In the genomic region with DNA sequence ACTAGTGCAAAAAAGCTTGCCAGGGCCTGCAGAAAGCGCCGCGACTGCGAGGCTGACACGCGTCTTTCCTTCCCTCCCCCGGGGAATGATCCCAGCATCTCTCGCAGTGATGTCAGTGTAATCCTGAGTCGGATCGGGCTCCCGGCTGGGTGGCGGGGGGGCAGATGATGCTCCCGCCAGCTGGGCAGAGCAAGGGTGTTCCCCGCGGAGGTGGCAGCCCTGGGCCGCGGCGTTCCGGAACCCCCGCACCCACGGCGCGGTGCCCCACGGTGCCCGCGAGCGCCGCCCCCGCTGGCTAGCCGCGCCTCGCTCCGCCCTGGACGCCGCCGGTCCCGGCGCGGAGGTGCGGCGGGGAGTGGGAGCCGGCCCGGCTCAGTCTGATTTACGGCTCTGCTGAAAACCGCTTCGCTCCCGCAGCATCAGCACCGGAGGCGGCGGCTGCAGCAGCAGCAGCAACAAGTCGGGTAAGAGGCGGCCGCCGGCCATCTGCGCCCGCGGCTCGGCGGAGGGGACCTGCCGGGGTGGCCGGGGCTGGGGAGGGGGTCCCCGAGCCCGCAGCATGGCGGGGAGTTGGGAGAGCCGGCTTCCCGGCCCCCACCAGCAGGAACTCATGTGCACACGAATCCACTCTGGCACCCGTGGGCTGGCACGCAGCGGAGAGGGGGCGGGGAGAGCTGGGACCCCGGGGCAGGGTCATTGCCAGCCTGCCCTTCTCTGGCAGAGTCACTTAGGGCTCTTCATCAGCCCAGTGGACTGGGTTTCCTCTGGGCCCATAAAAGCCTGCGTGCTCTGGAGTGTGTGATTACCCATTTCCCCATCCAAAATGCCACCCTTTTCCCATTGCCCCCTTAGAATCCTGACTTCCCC, we compare ENCODE assay signal across 8 cellular contexts. TPM values are rescaled to one million over a fixed set of nuclear protein-coding genes. Genes with fewer than 3 reads are reported as not detected.
DNase-seq lines count a peak whose midpoint lies in the region; TF ChIP-seq lines count a peak whose summit lies in the region.

A gene with protein sequence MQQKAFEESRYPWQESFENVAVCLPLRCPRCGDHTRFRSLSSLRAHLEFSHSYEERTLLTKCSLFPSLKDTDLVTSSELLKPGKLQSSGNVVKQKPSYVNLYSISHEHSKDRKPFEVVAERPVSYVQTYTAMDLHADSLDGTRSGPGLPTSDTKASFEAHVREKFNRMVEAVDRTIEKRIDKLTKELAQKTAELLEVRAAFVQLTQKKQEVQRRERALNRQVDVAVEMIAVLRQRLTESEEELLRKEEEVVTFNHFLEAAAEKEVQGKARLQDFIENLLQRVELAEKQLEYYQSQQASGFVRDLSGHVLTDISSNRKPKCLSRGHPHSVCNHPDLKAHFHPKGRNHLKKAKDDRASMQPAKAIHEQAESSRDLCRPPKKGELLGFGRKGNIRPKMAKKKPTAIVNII (plus strand): TSS at position 375 of the 867 bp plus-strand sequence. CDS start 1,825 bp downstream, outside the sequence.

- H3K4me3 ChIP-seq in OCI-LY1 (ENCODE audit: low read depth, low read length, poor library complexity, severe bottlenecking) (peak within 1 kb of the TSS; percentile 40), osteoblast (ENCODE audit: insufficient read depth, low read length) (peak within 1 kb of the TSS; percentile 77), uterus (peak within 1 kb of the TSS; percentile 12 to 40)

- H3K4me1 ChIP-seq in OCI-LY1 (ENCODE audit: insufficient read depth, low read length, severe bottlenecking), result no peaks in the 10 kb centered on the region
- H3K4me1 ChIP-seq in osteoblast (ENCODE audit: insufficient read depth, low read length), result peaks cover 8% of the 10 kb centered on the region
- no peaks in the 10 kb centered on the region for H3K4me1 ChIP-seq in uterus

- TF ChIP-seq CTCF in GM13977 (IDR thresholded peaks at IDR 0.05; ENCODE audit: extremely low read depth, insufficient read depth, missing control alignments) (no peak), OCI-LY1 (IDR thresholded peaks at IDR 0.05; ENCODE audit: low read length) (no peak), glutamatergic neuron (IDR thresholded peaks at IDR 0.05; ENCODE audit: partially characterized antibody, unreplicated experiment) (no peak), osteoblast (IDR thresholded peaks at IDR 0.05; ENCODE audit: extremely low read depth, low read depth, low read length) (no peak), uterus (IDR thresholded peaks at IDR 0.05) (no peak)

- H3K27me3 ChIP-seq in OCI-LY1 (ENCODE audit: insufficient read depth, low read length) (peaks cover 11% of the 10 kb centered on the region; the same call in 1 of the 2 replicates), osteoblast (ENCODE audit: insufficient read depth, low read length) (peaks cover 2% of the 10 kb centered on the region), uterus (no peaks in the 10 kb centered on the region)

- H3F3A ChIP-seq in OCI-LY1 (ENCODE audit: insufficient read depth, low read length), result no peaks in the 10 kb centered on the region

- H4K20me1 ChIP-seq in OCI-LY1 (ENCODE audit: insufficient read depth, low read length), result no peaks in the 10 kb centered on the region
- H4K20me1 ChIP-seq in osteoblast (ENCODE audit: insufficient read depth, low read length), result no peaks in the 10 kb centered on the region

- no peaks in the 10 kb centered on the region for H3K9me3 Mint-ChIP-seq in activated naive CD4-positive, alpha-beta T cell treated with anti-CD3 and anti-CD28 coated beads for 36 hours
- H3K9me3 Mint-ChIP-seq in glutamatergic neuron (ENCODE audit: unreplicated experiment), result peaks cover 2% of the 10 kb centered on the region

- no peaks in the 10 kb centered on the region for H3K36me3 ChIP-seq in OCI-LY1 (ENCODE audit: insufficient read depth, low read length)
- H3K36me3 ChIP-seq in osteoblast (ENCODE audit: insufficient read depth, low read length), result no peaks in the 10 kb centered on the region
- H3K36me3 ChIP-seq in uterus, result no peaks in the 10 kb centered on the region

- H3K27ac ChIP-seq in OCI-LY1 (ENCODE audit: low read depth, low read length, poor library complexity, severe bottlenecking), result no peak within 1 kb of the TSS
- H3K27ac ChIP-seq in osteoblast (ENCODE audit: low read depth, low read length), result no peak within 1 kb of the TSS
- no peak within 1 kb of the TSS for H3K27ac ChIP-seq in uterus

- H3K4me2 ChIP-seq in OCI-LY1 (ENCODE audit: low read length) (peak within 1 kb of the TSS; percentile 50), osteoblast (ENCODE audit: insufficient read depth, low read length) (peak within 1 kb of the TSS; percentile 88)

- TF ChIP-seq POLR2A in uterus (IDR thresholded peaks at IDR 0.05), result no peak

- H3K27ac Mint-ChIP-seq in activated naive CD4-positive, alpha-beta T cell treated with anti-CD3 and anti-CD28 coated beads for 36 hours, result no peak within 1 kb of the TSS
- H3K27ac Mint-ChIP-seq in glutamatergic neuron (ENCODE audit: unreplicated experiment), result peak within 1 kb of the TSS; percentile 66

- intact Hi-C loops in activated naive CD4-positive, alpha-beta T cell treated with anti-CD3 and anti-CD28 coated beads for 36 hours (cut with micrococcal nuclease), result no loop called here
- intact Hi-C loops in uterus (cut with DNase I; ENCODE audit: low total_unique reads), result no loop called here

- H3K79me2 ChIP-seq in OCI-LY1 (ENCODE audit: insufficient read depth, low read length), result no peaks in the 10 kb centered on the region
- H3K79me2 ChIP-seq in osteoblast (ENCODE audit: insufficient read depth, low read length), result no peaks in the 10 kb centered on the region

- CTCF ChIA-PET in activated naive CD4-positive, alpha-beta T cell treated with anti-CD3 and anti-CD28 coated beads for 36 hours (lab: Charles Lee), result no interaction called here

- H2AFZ ChIP-seq in OCI-LY1 (ENCODE audit: low read length) (no peak within 1 kb of the TSS), osteoblast (ENCODE audit: low read length) (peak within 1 kb of the TSS; percentile 90)

- no peaks in the 10 kb centered on the region for H3K9me3 ChIP-seq in OCI-LY1 (ENCODE audit: low read length)
- no peaks in the 10 kb centered on the region for H3K9me3 ChIP-seq in osteoblast (ENCODE audit: low read depth, low read length)
- H3K9me3 ChIP-seq in uterus, result no peaks in the 10 kb centered on the region

- no peaks in the 10 kb centered on the region for H3K36me3 Mint-ChIP-seq in activated naive CD4-positive, alpha-beta T cell treated with anti-CD3 and anti-CD28 coated beads for 36 hours (ENCODE audit: low read depth)
- H3K36me3 Mint-ChIP-seq in glutamatergic neuron (ENCODE audit: unreplicated experiment), result no peaks in the 10 kb centered on the region

- no peak within 1 kb of the TSS for H3K9ac ChIP-seq in OCI-LY1 (ENCODE audit: low read length)

- H3K4me1 Mint-ChIP-seq in activated naive CD4-positive, alpha-beta T cell treated with anti-CD3 and anti-CD28 coated beads for 36 hours (ENCODE audit: low read depth), result peaks cover 7% of the 10 kb centered on the region
- H3K4me1 Mint-ChIP-seq in glutamatergic neuron (ENCODE audit: low read depth, unreplicated experiment), result no peaks in the 10 kb centered on the region

- DNase-seq in GM13977 (ENCODE audit: low spot score), result peak; percentile 43
- peak; percentile 54 for DNase-seq in activated naive CD4-positive, alpha-beta T cell treated with anti-CD3 and anti-CD28 coated beads for 36 hours
- peak; percentile 75 for DNase-seq in glutamatergic neuron
- peak; percentile 95 for DNase-seq in osteoblast (ENCODE audit: insufficient read length, low spot score, missing footprints)
- DNase-seq in uterus, result peak in 1 of 2 donors; percentile 20
- DNase-seq in DMS153 treated with DMSO at 0.1 percent for 48 hours (lab: John Stamatoyannopoulos, UW; ENCODE audit: unreplicated experiment), result no peak
- no peak for DNase-seq in mucosa of gallbladder (ENCODE audit: low spot score)

- H3K27me3 Mint-ChIP-seq in activated naive CD4-positive, alpha-beta T cell treated with anti-CD3 and anti-CD28 coated beads for 36 hours (ENCODE audit: low read depth), result peaks cover 26% of the 10 kb centered on the region
- no peaks in the 10 kb centered on the region for H3K27me3 Mint-ChIP-seq in glutamatergic neuron (ENCODE audit: unreplicated experiment)

- no peaks in the 10 kb centered on the region for H3K9me2 ChIP-seq in OCI-LY1 (ENCODE audit: low read depth, low read length)

- in situ Hi-C loops in GM13977 (cut with MboI; ENCODE audit: low pct_unique_long_range_greater_than_20kb, low sequenced_read_pairs, unreplicated experiment), result no loop called here

- peak within 1 kb of the TSS; percentile 67 for H3K4me3 Mint-ChIP-seq in activated naive CD4-positive, alpha-beta T cell treated with anti-CD3 and anti-CD28 coated beads for 36 hours
- peak within 1 kb of the TSS; percentile 98 for H3K4me3 Mint-ChIP-seq in glutamatergic neuron (ENCODE audit: unreplicated experiment)

RNA-seq across cellular contexts. Expression of the gene that starts here (rescaled TPM):
- under 1 TPM in 1 of 2 experiments, not detected in 1; 0.10 TPM for total RNA-seq in activated naive CD4-positive, alpha-beta T cell treated with anti-CD3 and anti-CD28 coated beads for 36 hours
- total RNA-seq in glutamatergic neuron (ENCODE audit: unreplicated experiment) (0.76 TPM), osteoblast (9.1 and 9.8 TPM in 2 replicates), uterus (1 to 10 TPM in 1 of 4 donors, not detected in 3; 1.3 TPM), mucosa of gallbladder (0.40 TPM)

Comparison
In these comparisons a context has a peak if more than half of its experiments do, and no peak if none do; other contexts are left out.
1. Peak in DNase-seq in activated naive CD4-positive, alpha-beta T cell treated with anti-CD3 and anti-CD28 coated beads for 36 hours; RNA of the gene not detected or under 1 TPM.
2. Peak in DNase-seq in glutamatergic neuron; RNA of the gene not detected or under 1 TPM.
3. DNase-seq: peak in GM13977 (single experiment) and osteoblast (single experiment); none in DMS153 treated with DMSO at 0.1 percent for 48 hours (single experiment) and mucosa of gallbladder (single experiment).
4. H3K4me3 ChIP-seq: peak in every context shown above with its lines; median percentile 77 in osteoblast; 40 in OCI-LY1; 26 in uterus.